ENCODE assay signal across 31 cellular contexts in genomic region chrX:122857734-122858133, GRCh38.
"Had no signal": no experiment of that assay in that cellular context is flagged by ENCODE, and none has a peak within 500 bp of the region (broad histone marks: within the 10 kb centered on the region; RNA-seq: fewer than 3 reads in every experiment).

No MANE protein-coding gene starts in this region.

- H3K4me1 ChIP-seq: SJSA1 had no signal

- H3K27ac ChIP-seq: PC-9, SJSA1 had no signal

- H3K4me3 ChIP-seq: MG63, PC-9, SJSA1 had no signal

- DNase-seq: Kasumi-1, KG1, MG63, MV-4-11, NCI-H1092, NCI-H1105, NCI-H1417 treated with DMSO at 0.1 percent for 48 hours, NCI-H1436 treated with DMSO at 0.1 percent for 48 hours, NCI-H1694 treated with DMSO at 0.1 percent for 48 hours, NCI-H187 treated with DMSO at 0.1 percent for 48 hours, NCI-H2029, NCI-H2081 treated with DMSO at 0.1 percent for 48 hours, NCI-H2107, NCI-H2171, NCI-H226, NCI-H446 treated with DMSO at 0.1 percent for 48 hours, NCI-H510A, NCI-H524, NCI-H526, NCI-H69, NCI-H748 treated with DMSO at 0.1 percent for 48 hours, NCI-H82, PC-9, Right ventricle myocardium superior, RPMI8226, SHP77 treated with DMSO at 0.1 percent for 48 hours, SK-N-SH, SW 1271 had no signal

- H3K9me2 ChIP-seq: SK-N-SH had no signal

- H3K36me3 ChIP-seq: MG63, SJSA1 had no signal

- H3K4me2 ChIP-seq: PC-9, SK-N-SH had no signal

- H3K9ac ChIP-seq: SK-N-SH had no signal

- ATAC-seq: Panc1 had no signal

- FAIRE-seq: RCC 7860 had no signal

- H3K9me3 ChIP-seq: MG63, SJSA1, SK-N-SH had no signal

- H3K27me3 ChIP-seq: MG63, SJSA1 had no signal

- H2AFZ ChIP-seq: PC-9 had no signal
